8 cellular contexts compared by ENCODE assay signal in genomic region chr12:4849024-4849594, GRCh38.
A peak's percentile ranks its signal among the peaks of the same experiment; 100 is the strongest.
DNase-seq lines count a peak whose midpoint lies in the region; ATAC-seq and TF ChIP-seq lines count a peak whose summit lies in the region.

No MANE protein-coding gene starts in this region.

- POLR2A ChIA-PET in BJ (lab: Charles Lee), result interaction anchor here (0.5 kb wide), 1 partner anchor 685 kb away, joined by 6 read pairs; no protein-coding TSS in a partner anchor

- no peak for ATAC-seq in GM21423 (IDR thresholded peaks at IDR 0.05; ENCODE audit: unreplicated experiment)

- no peak overlapping the region for H3K27ac Mint-ChIP-seq in endothelial cell (ENCODE audit: unreplicated experiment)
- no peak overlapping the region for H3K27ac Mint-ChIP-seq in progenitor cell of endocrine pancreas

- peak; percentile 82 for TF ChIP-seq CTCF in BJ (IDR thresholded peaks at IDR 0.05; ENCODE audit: insufficient read depth, low read depth, low read length)
- TF ChIP-seq CTCF in GM12872 (IDR thresholded peaks at IDR 0.05; ENCODE audit: insufficient read depth, low read depth, low read length), result peak; percentile 72
- TF ChIP-seq CTCF in OCI-LY3 (IDR thresholded peaks at IDR 0.05; ENCODE audit: low read depth, low read length), result peak; percentile 39
- peak; percentile 76 for TF ChIP-seq CTCF in endothelial cell (IDR thresholded peaks at IDR 0.05; ENCODE audit: unreplicated experiment)
- peak; percentile 93 for TF ChIP-seq CTCF in progenitor cell of endocrine pancreas (IDR thresholded peaks at IDR 0.05; ENCODE audit: unreplicated experiment)

- H3K9ac ChIP-seq in OCI-LY3 (ENCODE audit: low read length), result peak overlapping the region; percentile 25; the same call in 1 of the 2 replicates

- no peaks in the 10 kb centered on the region for H3K9me3 ChIP-seq in OCI-LY3 (ENCODE audit: insufficient read depth, low read length)

- H3K4me1 ChIP-seq in OCI-LY3 (ENCODE audit: low read length), result peaks cover 3% of the 10 kb centered on the region

- DNase-seq in BJ (ENCODE audit: low read depth) (no peak), endothelial cell (ENCODE audit: low spot score) (no peak), progenitor cell of endocrine pancreas (ENCODE audit: low spot score, unreplicated experiment) (no peak), HPDE6-E6E7 (ENCODE audit: extremely low spot score) (no peak), ureter (ENCODE audit: low spot score) (no peak)

- no peaks in the 10 kb centered on the region for H3K36me3 ChIP-seq in BJ (ENCODE audit: control insufficient read depth, insufficient read depth, low read length)
- H3K36me3 ChIP-seq in OCI-LY3 (replicated peaks; ENCODE audit: low read depth, low read length), result no peaks in the 10 kb centered on the region

- H3K27me3 Mint-ChIP-seq in endothelial cell (ENCODE audit: unreplicated experiment) (peaks cover 6% of the 10 kb centered on the region), progenitor cell of endocrine pancreas (peaks cover 22% of the 10 kb centered on the region)

- H2AFZ ChIP-seq in OCI-LY3 (ENCODE audit: low read depth, low read length), result no peak overlapping the region

- H3K36me3 Mint-ChIP-seq in endothelial cell (ENCODE audit: low read depth, unreplicated experiment) (peaks cover 31% of the 10 kb centered on the region), progenitor cell of endocrine pancreas (ENCODE audit: insufficient read depth) (no peaks in the 10 kb centered on the region)

- no peaks in the 10 kb centered on the region for H4K20me1 ChIP-seq in OCI-LY3 (ENCODE audit: insufficient read depth, low read length)

- no peaks in the 10 kb centered on the region; the same call in 1 of the 2 replicates for H3K27me3 ChIP-seq in BJ (ENCODE audit: control insufficient read depth, insufficient read depth, low read length)
- H3K27me3 ChIP-seq in OCI-LY3 (ENCODE audit: low read depth, low read length), result peaks cover 2% of the 10 kb centered on the region; the same call in 1 of the 2 replicates

- H3K4me3 ChIP-seq in BJ (ENCODE audit: low read depth, low read length) (no peak overlapping the region), OCI-LY3 (ENCODE audit: low read length) (no peak overlapping the region)

- H3K4me2 ChIP-seq in OCI-LY3 (ENCODE audit: low read length), result peak overlapping the region; percentile 57

- no peaks in the 10 kb centered on the region for H3K79me2 ChIP-seq in OCI-LY3 (ENCODE audit: low read length)

- no peak overlapping the region for H3K27ac ChIP-seq in OCI-LY3 (ENCODE audit: low read length)

- no peaks in the 10 kb centered on the region for H3K4me1 Mint-ChIP-seq in endothelial cell (ENCODE audit: unreplicated experiment)
- H3K4me1 Mint-ChIP-seq in progenitor cell of endocrine pancreas (ENCODE audit: low read depth), result no peaks in the 10 kb centered on the region

- no peaks in the 10 kb centered on the region for H3K9me3 Mint-ChIP-seq in endothelial cell (ENCODE audit: unreplicated experiment)
- no peaks in the 10 kb centered on the region for H3K9me3 Mint-ChIP-seq in progenitor cell of endocrine pancreas (ENCODE audit: low read depth)

- CTCF ChIA-PET in BJ (lab: Yijun Ruan, JAX), result interaction anchor here (0.9 to 2.8 kb wide), 10 partner anchors 8 to 235 kb away, joined by 3 to 15 read pairs (median 4); no protein-coding TSS in a partner anchor

- H3K4me3 Mint-ChIP-seq in endothelial cell (ENCODE audit: unreplicated experiment) (no peak overlapping the region), progenitor cell of endocrine pancreas (ENCODE audit: low read depth) (no peak overlapping the region)

Comparison
In these comparisons a context has a peak if more than half of its experiments do, and no peak if none do; other contexts are left out.
1. CTCF ChIP-seq: peak in every context shown above with its lines; median percentile 93 in progenitor cell of endocrine pancreas; 82 in BJ; 76 in endothelial cell; 72 in GM12872; 39 in OCI-LY3.